8 cellular contexts compared by ENCODE assay signal in genomic region chr2:174431902-174432301, GRCh38. TPM values are rescaled to one million over a fixed set of nuclear protein-coding genes. Genes with fewer than 3 reads are reported as not detected.
"Had no signal": no experiment of that assay in that cellular context is flagged by ENCODE, and none has a peak within 500 bp of the region (broad histone marks: within the 10 kb centered on the region; RNA-seq: fewer than 3 reads in every experiment).

No MANE protein-coding gene starts in this region.

- ATAC-seq: HepG2, K562 had no signal

- H3K4me3 ChIP-seq: K562 had no signal

- H3K27ac ChIP-seq: HL-60 had no signal

- DNase-seq: IMR-90, KBM-7, KG1 had no signal

- FAIRE-seq: HepG2, HTR-8/SVneo, K562 had no signal

RNA-seq across cellular contexts. Expression of gene GPR155, which starts 54.9 kb away (rescaled TPM):
- total RNA-seq: HT-29 had no signal
